Comparison of ENCODE assay signal across 29 cellular contexts in genomic region chr7:43247757-43248156, GRCh38.
"Had no signal": no experiment of that assay in that cellular context is flagged by ENCODE, and none has a peak within 500 bp of the region (broad histone marks: within the 10 kb centered on the region; RNA-seq: fewer than 3 reads in every experiment).

No MANE protein-coding gene starts in this region.

- H3K4me3 Mint-ChIP-seq: immature natural killer cell; naive thymus-derived CD8-positive, alpha-beta T cell; nephron; neural progenitor cell; stimulated activated memory B cell treated with anti-CD40 and anti-IgM and Interleukin-4, amounts not matched to agents 10 μg/mL and 1 μg/mL and 100 μg/mL, for 72 hours; stimulated activated naive CD8-positive, alpha-beta T cell treated with anti-CD3 and anti-CD28 coated beads, Interleukin-15, amount 100 ng/mL, for 72 hours; type B pancreatic cell had no signal

- H3K36me3 Mint-ChIP-seq: immature natural killer cell; naive thymus-derived CD8-positive, alpha-beta T cell; neural progenitor cell; stimulated activated memory B cell treated with anti-CD40 and anti-IgM and Interleukin-4, amounts not matched to agents 10 μg/mL and 1 μg/mL and 100 μg/mL, for 72 hours; type B pancreatic cell had no signal

- H3K27me3 ChIP-seq: neural progenitor cell, ovary, right atrium auricular region, right lobe of liver, tibial nerve, vagina had no signal

- H3K9me3 Mint-ChIP-seq: immature natural killer cell; naive thymus-derived CD8-positive, alpha-beta T cell; nephron; neural progenitor cell; stimulated activated memory B cell treated with anti-CD40 and anti-IgM and Interleukin-4, amounts not matched to agents 10 μg/mL and 1 μg/mL and 100 μg/mL, for 72 hours; stimulated activated naive CD8-positive, alpha-beta T cell treated with anti-CD3 and anti-CD28 coated beads, Interleukin-15, amount 100 ng/mL, for 72 hours; type B pancreatic cell had no signal

- H3K4me1 Mint-ChIP-seq: immature natural killer cell; naive thymus-derived CD8-positive, alpha-beta T cell; nephron; stimulated activated memory B cell treated with anti-CD40 and anti-IgM and Interleukin-4, amounts not matched to agents 10 μg/mL and 1 μg/mL and 100 μg/mL, for 72 hours; stimulated activated naive CD8-positive, alpha-beta T cell treated with anti-CD3 and anti-CD28 coated beads, Interleukin-15, amount 100 ng/mL, for 72 hours had no signal

- H3K4me3 ChIP-seq: left lung, lower lobe of right lung, neural progenitor cell, ovary, right atrium auricular region, right lobe of liver, smooth muscle cell, tibial nerve, vagina had no signal

- H3K36me3 ChIP-seq: left lung, lower lobe of right lung, neural progenitor cell, neutrophil, ovary, right atrium auricular region, right lobe of liver, tibial nerve, vagina had no signal

- DNase-seq: hypothalamus; immature natural killer cell; kidney; left colon; left lung; lower lobe of right lung; mammary epithelial cell; mesenchymal stem cell; naive thymus-derived CD8-positive, alpha-beta T cell; occipital lobe; ovary; right lobe of liver; stimulated activated CD4-positive, alpha-beta T cell treated with anti-CD3 and anti-CD28 coated beads, Interleukin-1b, Interleukin-23, amount 100 ng/mL, for 48 hours; stimulated activated CD4-positive, alpha-beta T cell treated with anti-CD3 and anti-CD28 coated beads, Interleukin-2, amount 100 ng/mL, for 48 hours; stimulated activated CD4-positive, alpha-beta T cell treated with anti-CD3 and anti-CD28 coated beads, Interleukin-4, amount 100 ng/mL, for 4 hours; stimulated activated CD8-positive, alpha-beta memory T cell treated with anti-CD3 and anti-CD28 coated beads, Interleukin-4, amount 100 ng/mL, for 48 hours; stimulated activated naive CD4-positive, alpha-beta T cell treated with Interleukin-2 at 50 U/mL for 16 hours; stimulated activated naive CD8-positive, alpha-beta T cell treated with anti-CD3 and anti-CD28 coated beads, Interleukin-15, amount 100 ng/mL, for 72 hours; substantia nigra had no signal

- H3K27ac ChIP-seq: left lung, lower lobe of right lung, neural progenitor cell, neutrophil, ovary, right atrium auricular region, right lobe of liver, tibial nerve, vagina had no signal

- H3K9me3 ChIP-seq: left lung, lower lobe of right lung, neutrophil, ovary, right atrium auricular region, right lobe of liver, tibial nerve, vagina had no signal

- H3K4me1 ChIP-seq: left lung, lower lobe of right lung, neural progenitor cell, right atrium auricular region, right lobe of liver, tibial nerve, vagina had no signal

- H3K27ac Mint-ChIP-seq: immature natural killer cell; naive thymus-derived CD8-positive, alpha-beta T cell; progenitor cell of endocrine pancreas; stimulated activated memory B cell treated with anti-CD40 and anti-IgM and Interleukin-4, amounts not matched to agents 10 μg/mL and 1 μg/mL and 100 μg/mL, for 72 hours; stimulated activated naive CD8-positive, alpha-beta T cell treated with anti-CD3 and anti-CD28 coated beads, Interleukin-15, amount 100 ng/mL, for 72 hours; type B pancreatic cell had no signal
